Comparison of ENCODE assay signal across 8 cellular contexts in the genomic region with DNA sequence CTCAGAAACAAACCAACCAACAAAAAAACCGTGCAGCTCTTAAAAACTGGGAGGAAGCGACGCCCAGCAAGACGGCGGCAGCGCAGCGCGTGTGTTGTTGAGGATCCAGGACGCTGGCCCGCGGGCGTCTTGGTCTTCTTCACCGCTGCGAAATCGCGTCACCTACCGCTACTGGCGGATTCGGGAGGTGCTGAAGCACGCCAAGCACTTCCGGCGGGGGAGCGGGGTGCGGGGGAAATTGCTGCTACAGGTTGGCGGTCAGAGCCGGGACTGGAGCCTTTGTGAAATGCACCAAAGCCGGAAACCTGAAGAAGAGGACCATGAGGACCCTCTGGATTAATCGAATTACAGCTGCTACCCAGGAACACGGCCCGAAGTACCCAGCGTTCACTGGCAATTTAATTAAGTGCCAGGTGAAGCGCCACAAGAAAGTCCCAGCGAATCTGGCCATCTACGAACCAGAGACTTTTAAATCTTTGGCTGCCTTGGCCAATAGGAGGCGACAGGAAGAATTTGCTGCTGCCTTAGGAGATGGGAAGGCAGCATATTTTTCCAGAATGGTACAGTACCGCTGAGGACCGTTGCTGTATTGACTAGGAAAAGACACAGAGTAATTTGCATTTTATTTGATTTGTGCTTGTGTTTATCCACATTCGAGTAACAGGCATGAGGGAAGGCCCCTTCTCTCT. TPM values are rescaled to one million over a fixed set of nuclear protein-coding genes. Genes with fewer than 3 reads are reported as not detected.
DNase-seq lines count a peak whose midpoint lies in the region; ATAC-seq lines count a peak whose summit lies in the region.

No MANE protein-coding gene starts in this region.

- H3K4me3 ChIP-seq in iPS-20b (ENCODE audit: low read length): peak overlapping the region; percentile 19; the same call in 1 of the 2 replicates

- no peak overlapping the region for H3K9ac ChIP-seq in iPS-20b (ENCODE audit: low read depth, low read length)

- H3K9me3 ChIP-seq in iPS-20b (ENCODE audit: insufficient read depth, low read depth, low read length): no peaks in the 10 kb centered on the region

- H3K9me3 Mint-ChIP-seq in activated CD8-positive, alpha-beta memory T cell treated with anti-CD3 and anti-CD28 coated beads, Interleukin-2, amount 10 ng/mL, durations not matched to agents 7 days and 5 days (ENCODE audit: low read depth): no peaks in the 10 kb centered on the region

- H3K27ac Mint-ChIP-seq in activated CD8-positive, alpha-beta memory T cell treated with anti-CD3 and anti-CD28 coated beads, Interleukin-2, amount 10 ng/mL, durations not matched to agents 7 days and 5 days: no peak overlapping the region

- H3K27me3 ChIP-seq in iPS-20b (ENCODE audit: insufficient read depth, low read length): peaks cover 17% of the 10 kb centered on the region; the same call in 1 of the 2 replicates

- H3K4me1 ChIP-seq in iPS-20b (ENCODE audit: insufficient read depth, low read length): peaks cover 12% of the 10 kb centered on the region; the same call in 1 of the 2 replicates

- DNase-seq in activated CD8-positive, alpha-beta memory T cell treated with anti-CD3 and anti-CD28 coated beads, Interleukin-2, amount 10 ng/mL, durations not matched to agents 7 days and 5 days: peak; percentile 71
- no peak for DNase-seq in activated CD8-positive, alpha-beta memory T cell treated with anti-CD3 and anti-CD28 coated beads, Interleukin-2, amount 50 U/mL, for 4 hours
- peak; percentile 77 for DNase-seq in activated effector memory CD4-positive, alpha-beta T cell treated with anti-CD3 and anti-CD28 coated beads, Interleukin-2, amount 50 U/mL, for 16 hours
- DNase-seq in stimulated activated CD4-positive, alpha-beta T cell treated with anti-CD3 and anti-CD28 coated beads, Interleukin-4, amount 100 ng/mL, for 4 hours: peak; percentile 20 to 23
- DNase-seq in DMS153 treated with DMSO at 0.1 percent for 48 hours (lab: John Stamatoyannopoulos, UW; ENCODE audit: unreplicated experiment): no peak

- H3K36me3 Mint-ChIP-seq in activated CD8-positive, alpha-beta memory T cell treated with anti-CD3 and anti-CD28 coated beads, Interleukin-2, amount 10 ng/mL, durations not matched to agents 7 days and 5 days: no peaks in the 10 kb centered on the region

- no peaks in the 10 kb centered on the region for H3K36me3 ChIP-seq in iPS-20b (ENCODE audit: insufficient read depth, low read depth, low read length)

- H3K27ac ChIP-seq in iPS-20b (ENCODE audit: low read length): no peak overlapping the region

- CTCF ChIA-PET in activated CD8-positive, alpha-beta memory T cell treated with anti-CD3 and anti-CD28 coated beads, Interleukin-2, amount 10 ng/mL, durations not matched to agents 7 days and 5 days (lab: Charles Lee): no interaction called here

- H3K4me1 Mint-ChIP-seq in activated CD8-positive, alpha-beta memory T cell treated with anti-CD3 and anti-CD28 coated beads, Interleukin-2, amount 10 ng/mL, durations not matched to agents 7 days and 5 days: peaks cover 12% of the 10 kb centered on the region

- H3K4me3 Mint-ChIP-seq in activated CD8-positive, alpha-beta memory T cell treated with anti-CD3 and anti-CD28 coated beads, Interleukin-2, amount 10 ng/mL, durations not matched to agents 7 days and 5 days: no peak overlapping the region

- ATAC-seq in activated CD8-positive, alpha-beta memory T cell treated with anti-CD3 and anti-CD28 coated beads, Interleukin-2, amount 10 ng/mL, durations not matched to agents 7 days and 5 days: no peak
- ATAC-seq in HG03520 (IDR thresholded peaks at IDR 0.05; ENCODE audit: unreplicated experiment) (no peak), HG02870 (IDR thresholded peaks at IDR 0.05; ENCODE audit: unreplicated experiment) (no peak)

- no peaks in the 10 kb centered on the region for H3K27me3 Mint-ChIP-seq in activated CD8-positive, alpha-beta memory T cell treated with anti-CD3 and anti-CD28 coated beads, Interleukin-2, amount 10 ng/mL, durations not matched to agents 7 days and 5 days

RNA-seq across cellular contexts. Expression of gene RIPPLY3, which starts 11.9 kb away (rescaled TPM):
- under 1 TPM in 1 of 2 experiments, not detected in 1; 0.14 TPM for total RNA-seq in activated CD8-positive, alpha-beta memory T cell treated with anti-CD3 and anti-CD28 coated beads, Interleukin-2, amount 10 ng/mL, durations not matched to agents 7 days and 5 days

RNA-seq across cellular contexts. Expression of gene HLCS, which starts 28.2 kb away (rescaled TPM):
- 10 to 100 TPM; 14.2 to 16.2 TPM for total RNA-seq in activated CD8-positive, alpha-beta memory T cell treated with anti-CD3 and anti-CD28 coated beads, Interleukin-2, amount 10 ng/mL, durations not matched to agents 7 days and 5 days

Comparison
In these comparisons a context has a peak if more than half of its experiments do, and no peak if none do; other contexts are left out.
1. DNase-seq: peak in activated CD8-positive, alpha-beta memory T cell treated with anti-CD3 and anti-CD28 coated beads, Interleukin-2, amount 10 ng/mL, durations not matched to agents 7 days and 5 days (single experiment), activated effector memory CD4-positive, alpha-beta T cell treated with anti-CD3 and anti-CD28 coated beads, Interleukin-2, amount 50 U/mL, for 16 hours (single experiment) and stimulated activated CD4-positive, alpha-beta T cell treated with anti-CD3 and anti-CD28 coated beads, Interleukin-4, amount 100 ng/mL, for 4 hours (2 of 2); none in activated CD8-positive, alpha-beta memory T cell treated with anti-CD3 and anti-CD28 coated beads, Interleukin-2, amount 50 U/mL, for 4 hours (single experiment) and DMS153 treated with DMSO at 0.1 percent for 48 hours (single experiment).